Comparison of ENCODE assay signal across 1 cellular context in genomic region chr17:48903401-48903800, GRCh38.
TF ChIP-seq lines count a peak whose summit lies in the region.

No MANE protein-coding gene starts in this region.

TF ChIP-seq in HepG2, 621 proteins besides CTCF, POLR2A, EP300 and RAD21:
- TF ChIP-seq SRY (CRISPR knock-in tag; IDR thresholded peaks at IDR 0.05) (no peak), ZNF362 (CRISPR knock-in tag; IDR thresholded peaks at IDR 0.05; ENCODE audit: borderline replicate concordance) (peak; percentile 77), NR2F1 (CRISPR knock-in tag; IDR thresholded peaks at IDR 0.05) (peak in 1 of 2 experiments; percentile 41; a peak in 1 of 4 replicates), ZNF570 (CRISPR knock-in tag; IDR thresholded peaks at IDR 0.05; ENCODE audit: borderline replicate concordance) (peak; percentile 71; the same call in 1 of the 2 replicates), CENPBD1 (CRISPR knock-in tag; IDR thresholded peaks at IDR 0.05; ENCODE audit: borderline replicate concordance, low read depth) (no peak), ZNF766 (CRISPR knock-in tag; IDR thresholded peaks at IDR 0.05; ENCODE audit: borderline replicate concordance) (no peak), ZNF709 (CRISPR knock-in tag; IDR thresholded peaks at IDR 0.05) (no peak), SOX6 (IDR thresholded peaks at IDR 0.05) (no peak), SOX6 (CRISPR knock-in tag; IDR thresholded peaks at IDR 0.05) (peak; percentile 22; the same call in 1 of the 2 replicates), MLX (CRISPR knock-in tag; IDR thresholded peaks at IDR 0.05) (no peak), SIX1 (CRISPR knock-in tag; IDR thresholded peaks at IDR 0.05; ENCODE audit: borderline replicate concordance) (peak; percentile 46; the same call in 1 of the 2 replicates), HNF4A (CRISPR knock-in tag; IDR thresholded peaks at IDR 0.05) (peak; percentile 64), NCOA2 (CRISPR knock-in tag; IDR thresholded peaks at IDR 0.05) (0 out of 2 replicates have a peak, but pooled peaks have one; percentile 19), ARID3A (IDR thresholded peaks at IDR 0.05; ENCODE audit: low read depth, low read length) (0 out of 2 replicates have a peak, but pooled peaks have one; percentile 24), IKZF1 (IDR thresholded peaks at IDR 0.05) (no peak), ZNF33B (CRISPR knock-in tag; IDR thresholded peaks at IDR 0.05) (no peak), TEAD3 (CRISPR knock-in tag; optimal IDR thresholded peaks at IDR 0.05; ENCODE audit: borderline replicate concordance) (peak; percentile 44), PPARG (CRISPR knock-in tag; conservative IDR thresholded peaks at IDR 0.05) (0 out of 2 replicates have a peak, but pooled peaks have one; percentile 18), PRDM4 (CRISPR knock-in tag; IDR thresholded peaks at IDR 0.05; ENCODE audit: borderline replicate concordance) (no peak), ZNF24 (IDR thresholded peaks at IDR 0.05) (no peak), SAP130 (CRISPR knock-in tag; IDR thresholded peaks at IDR 0.05; ENCODE audit: low read depth) (peak; percentile 34; the same call in 1 of the 2 replicates), PAXIP1 (CRISPR knock-in tag; conservative IDR thresholded peaks at IDR 0.05) (peak; percentile 57; the same call in 1 of the 2 replicates), MXI1 (IDR thresholded peaks at IDR 0.05; ENCODE audit: borderline replicate concordance, low read depth, low read length) (peak; percentile 19; the same call in 1 of the 3 replicates), ZNF281 (CRISPR knock-in tag; IDR thresholded peaks at IDR 0.05; ENCODE audit: borderline replicate concordance) (peak; percentile 19; the same call in 1 of the 2 replicates), NR2F6 (IDR thresholded peaks at IDR 0.05) (0 out of 2 replicates have a peak, but pooled peaks have one; percentile 11), NR2F6 (CRISPR knock-in tag; IDR thresholded peaks at IDR 0.05) (no peak), RFX1 (IDR thresholded peaks at IDR 0.05) (peak; percentile 41; the same call in 1 of the 2 replicates), SOX13 (IDR thresholded peaks at IDR 0.05) (no peak), SOX13 (CRISPR knock-in tag; conservative IDR thresholded peaks at IDR 0.05 in 1 of 2, IDR thresholded peaks at IDR 0.05 in 1 of 2) (peak in 1 of 2 experiments; percentile 44; a peak in 1 of 4 replicates), HNF4G (IDR thresholded peaks at IDR 0.05; ENCODE audit: borderline replicate concordance, low read depth, low read length) (peak; percentile 46; the same call in 1 of the 2 replicates), HNF4G (CRISPR knock-in tag; IDR thresholded peaks at IDR 0.05; ENCODE audit: borderline replicate concordance, low read depth) (no peak)
